8 cellular contexts compared by ENCODE assay signal in the genomic region with DNA sequence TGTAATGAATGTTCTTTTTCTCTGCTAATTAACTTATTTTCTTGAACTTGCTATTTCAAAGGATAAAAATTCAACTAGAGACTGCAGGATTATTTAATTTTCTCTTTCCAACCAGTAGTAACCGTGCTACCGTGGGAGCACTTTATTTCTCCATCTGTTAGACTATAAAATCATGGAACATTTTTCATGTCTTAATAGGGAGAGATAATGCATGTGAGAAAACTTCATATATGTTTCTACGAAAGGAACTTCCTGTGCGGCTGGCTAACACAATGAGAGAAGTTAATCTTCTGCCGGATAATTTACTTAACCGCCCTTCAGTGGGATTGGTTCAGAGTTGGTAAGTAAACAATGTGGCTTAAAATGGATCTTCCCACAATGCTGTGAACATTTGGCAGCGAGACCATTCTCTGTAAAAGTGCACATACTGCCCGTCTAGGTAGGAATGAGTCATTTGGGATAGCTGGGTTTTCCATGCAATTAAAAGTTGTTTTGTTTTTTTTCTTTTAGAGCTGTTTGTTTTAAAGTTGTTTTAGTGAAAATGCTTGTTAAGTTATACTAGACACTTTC. TPM values are rescaled to one million over a fixed set of nuclear protein-coding genes. Genes with fewer than 3 reads are reported as not detected.
A peak's percentile ranks its signal among the peaks of the same experiment; 100 is the strongest.
DNase-seq lines count a peak whose midpoint lies in the region; ATAC-seq and TF ChIP-seq lines count a peak whose summit lies in the region.

No MANE protein-coding gene starts in this region.

- no peak overlapping the region for H3K4me2 ChIP-seq in fibroblast of lung (ENCODE audit: extremely low read depth, insufficient read depth, low read length)

- no peaks in the 10 kb centered on the region for H3K79me2 ChIP-seq in fibroblast of lung (ENCODE audit: control insufficient read depth, insufficient read depth, low read length)

- ATAC-seq in heart left ventricle (peak in 3 of 4 donors; percentile 75 to 82 (median 77)), HG02852 (IDR thresholded peaks at IDR 0.05; ENCODE audit: unreplicated experiment) (no peak)

- DNase-seq in heart left ventricle (peak in 1 of 5 donors; percentile 7), right atrium auricular region (ENCODE audit: low spot score) (no peak), RPMI7951 (ENCODE audit: low read depth) (peak; percentile 88), fibroblast of lung (ENCODE audit: low read depth in 2 of 2) (peak; percentile 73 to 87), renal cortical epithelial cell (ENCODE audit: low read depth) (peak; percentile 95), NCI-H1436 (lab: John Stamatoyannopoulos, UW) (no peak), iPS-NIHi7 (ENCODE audit: extremely low spot score) (no peak)

- peak overlapping the region in 4 of 12 donors; percentile 20 to 62 (median 40) for H3K27ac ChIP-seq in heart left ventricle
- H3K27ac ChIP-seq in right atrium auricular region, result peak overlapping the region in 1 of 2 donors; percentile 26
- no peak overlapping the region for H3K27ac ChIP-seq in fibroblast of lung (ENCODE audit: insufficient read depth, low read length)

- H3K27me3 ChIP-seq in heart left ventricle (no peaks in the 10 kb centered on the region), right atrium auricular region (no peaks in the 10 kb centered on the region), fibroblast of lung (ENCODE audit: control insufficient read depth, insufficient read depth, low read length) (no peaks in the 10 kb centered on the region)

- no peak overlapping the region for H2AFZ ChIP-seq in fibroblast of lung (ENCODE audit: low read length)

- H3K4me3 ChIP-seq in heart left ventricle (peak overlapping the region in 2 of 12 donors; percentile 7 to 24), right atrium auricular region (no peak overlapping the region), fibroblast of lung (replicated peaks in 1 of 4; ENCODE audit: control extremely low read depth in 1 of 4, insufficient read depth in 1 of 4, low read depth in 3 of 4, low read length in 4 of 4) (peak overlapping the region in 1 of 4 experiments; percentile 14)

- no peak overlapping the region for H3K9ac ChIP-seq in fibroblast of lung (ENCODE audit: insufficient read depth, low read length)

- H3K36me3 ChIP-seq in heart left ventricle, result peaks cover 0 to 6% (median 0%) of the 10 kb centered on the region in 9 donors
- no peaks in the 10 kb centered on the region for H3K36me3 ChIP-seq in right atrium auricular region
- H3K36me3 ChIP-seq in fibroblast of lung (ENCODE audit: control insufficient read depth, insufficient read depth, low read length), result no peaks in the 10 kb centered on the region

- intact Hi-C loops in heart left ventricle (cut with DNase I), result loop anchor here in 5 of 10 donors (5.0 to 10.0 kb wide), 3 partner anchors 97 to 240 kb away; no protein-coding TSS in a partner anchor

- no peaks in the 10 kb centered on the region for H4K20me1 ChIP-seq in fibroblast of lung (ENCODE audit: control insufficient read depth, extremely low read depth, insufficient read depth, low read length)

- WGBS in heart left ventricle, 4 donors, result 18 to 50% (median 39%) methylated on average over 8 of the region's 8 CpGs

- H3K4me1 ChIP-seq in heart left ventricle (peaks cover 0 to 18% (median 6%) of the 10 kb centered on the region in 12 donors), right atrium auricular region (no peaks in the 10 kb centered on the region), fibroblast of lung (ENCODE audit: control insufficient read depth, extremely low read depth, insufficient read depth, low read length) (no peaks in the 10 kb centered on the region)

- TF ChIP-seq CTCF in heart left ventricle (IDR thresholded peaks at IDR 0.05) (no peak), right atrium auricular region (IDR thresholded peaks at IDR 0.05) (no peak), fibroblast of lung (conservative IDR thresholded peaks at IDR 0.05 in 1 of 2, IDR thresholded peaks at IDR 0.05 in 1 of 2; ENCODE audit: low read depth in 1 of 2, low read length in 2 of 2) (no peak)

- no peak for TF ChIP-seq POLR2A in heart left ventricle (IDR thresholded peaks at IDR 0.05)

- H3K9me3 ChIP-seq in heart left ventricle (no peaks in the 10 kb centered on the region), right atrium auricular region (no peaks in the 10 kb centered on the region), fibroblast of lung (ENCODE audit: control insufficient read depth, insufficient read depth, low read depth, low read length) (no peaks in the 10 kb centered on the region)

RNA-seq across cellular contexts. Expression of a gene that starts 29.5 kb away (rescaled TPM):
- total RNA-seq in heart left ventricle (10 to 100 TPM in 7 of 9 donors, 1 to 10 TPM in 2; 7.8 to 20.3 (median 15.2) TPM), right atrium auricular region (10 to 100 TPM; 30.0 to 34.3 TPM), fibroblast of lung (2.8 and 5.1 TPM in 2 replicates), renal cortical epithelial cell (11.6 and 20.4 TPM in 2 replicates)
- polyA plus RNA-seq in heart left ventricle (1 to 10 TPM; 2.4 to 4.8 TPM), fibroblast of lung (3.7 and 4.2 TPM in 2 replicates)
- total RNA-seq in RPMI7951 (2014; rRNA removed; shearing (Covaris generic)), result 29.1 and 34.5 TPM in 2 replicates
- 2.3 and 2.4 TPM in 2 replicates for polyA plus RNA-seq in fibroblast of lung (2012)
- 2.8 and 2.9 TPM in 2 replicates for polyA minus RNA-seq in fibroblast of lung (ENCODE audit: low replicate concordance)

Comparison
In these comparisons a context has a peak if more than half of its experiments do, and no peak if none do; other contexts are left out.
1. DNase-seq: peak in RPMI7951 (single experiment), fibroblast of lung (2 of 2) and renal cortical epithelial cell (single experiment); none in right atrium auricular region (single experiment), NCI-H1436 (single experiment) and iPS-NIHi7 (single experiment).